ENCODE assay signal across 1 cellular context in the genomic region with DNA sequence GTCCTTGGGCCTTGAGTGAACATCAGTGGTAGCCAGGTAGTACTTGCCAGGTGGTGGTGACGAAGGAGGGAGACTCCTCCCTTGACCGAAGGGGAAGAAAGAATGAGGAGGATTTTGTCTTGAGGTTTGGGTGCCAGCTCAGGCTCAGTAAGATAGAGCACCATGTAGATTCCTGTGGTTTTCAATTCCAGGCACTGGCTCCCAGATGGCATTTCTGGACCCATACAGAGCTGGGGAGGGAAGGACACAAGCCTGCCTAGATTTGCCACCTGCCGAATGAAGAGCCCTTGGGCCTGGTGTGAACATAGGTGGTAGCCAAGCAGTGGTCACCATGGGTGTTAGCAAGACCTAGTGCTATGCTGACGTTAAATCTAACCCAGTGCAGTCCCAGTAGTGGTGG.
TF ChIP-seq lines count a peak whose summit lies in the region.

No MANE protein-coding gene starts in this region.

TF ChIP-seq in IMR-90, 13 proteins besides CTCF, POLR2A, EP300 and RAD21 (continued from another document):
- TF ChIP-seq MXI1 (IDR thresholded peaks at IDR 0.05; ENCODE audit: borderline replicate concordance, low read depth, low read length) (no peak), RFX5 (IDR thresholded peaks at IDR 0.05; ENCODE audit: low read depth, low read length) (no peak), SMC3 (IDR thresholded peaks at IDR 0.05; ENCODE audit: low read depth, low read length) (no peak)
- TF ChIP-seq, protein P1, sequence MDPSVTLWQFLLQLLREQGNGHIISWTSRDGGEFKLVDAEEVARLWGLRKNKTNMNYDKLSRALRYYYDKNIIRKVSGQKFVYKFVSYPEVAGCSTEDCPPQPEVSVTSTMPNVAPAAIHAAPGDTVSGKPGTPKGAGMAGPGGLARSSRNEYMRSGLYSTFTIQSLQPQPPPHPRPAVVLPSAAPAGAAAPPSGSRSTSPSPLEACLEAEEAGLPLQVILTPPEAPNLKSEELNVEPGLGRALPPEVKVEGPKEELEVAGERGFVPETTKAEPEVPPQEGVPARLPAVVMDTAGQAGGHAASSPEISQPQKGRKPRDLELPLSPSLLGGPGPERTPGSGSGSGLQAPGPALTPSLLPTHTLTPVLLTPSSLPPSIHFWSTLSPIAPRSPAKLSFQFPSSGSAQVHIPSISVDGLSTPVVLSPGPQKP (IDR thresholded peaks at IDR 0.05; ENCODE audit: borderline replicate concordance, low read depth, low read length) = no peak
TF ChIP-seq in IMR-90: peak in this region for 0.
